8 cellular contexts compared by ENCODE assay signal in genomic region chr15:101277038-101277822, GRCh38. TPM values are rescaled to one million over a fixed set of nuclear protein-coding genes. Genes with fewer than 3 reads are reported as not detected.
DNase-seq lines count a peak whose midpoint lies in the region; ATAC-seq and TF ChIP-seq lines count a peak whose summit lies in the region.

Gene SELENOS (minus strand): TSS chr15:101277485. CDS start chr15:101277417, 68 bp downstream.

- H3K9me3 ChIP-seq in SJSA1 (replicated peaks): no peaks in the 10 kb centered on the region
- no peaks in the 10 kb centered on the region for H3K9me3 ChIP-seq in neural progenitor cell (ENCODE audit: low read depth)

- H3K9ac ChIP-seq in KMS-11 (peak within 1 kb of the TSS; percentile 73), neural progenitor cell (peak within 1 kb of the TSS; percentile 60)

- H3K4me3 Mint-ChIP-seq in neural progenitor cell: peak within 1 kb of the TSS; percentile 99

- H3K4me3 ChIP-seq in KMS-11 (IDR thresholded peaks at IDR 0.05; ENCODE audit: insufficient read depth, low read depth, low read length) (no peak within 1 kb of the TSS), SJSA1 (peak within 1 kb of the TSS; percentile 94), foreskin fibroblast (ENCODE audit: low read depth in 1 of 2, low read length in 2 of 2) (peak within 1 kb of the TSS; percentile 87 to 94), neural progenitor cell (peak within 1 kb of the TSS; percentile 77)

- H3K27ac ChIP-seq in KMS-11: peak within 1 kb of the TSS; percentile 70
- peak within 1 kb of the TSS; percentile 73 for H3K27ac ChIP-seq in SJSA1
- H3K27ac ChIP-seq in neural progenitor cell: no peak within 1 kb of the TSS

- H2AFZ ChIP-seq in KMS-11 (ENCODE audit: low read depth): peak within 1 kb of the TSS; percentile 31; the same call in 1 of the 2 replicates
- H2AFZ ChIP-seq in neural progenitor cell (replicated peaks): peak within 1 kb of the TSS; percentile 27

- H3K4me1 Mint-ChIP-seq in neural progenitor cell: peaks cover 9% of the 10 kb centered on the region

- no peaks in the 10 kb centered on the region for H3K9me3 Mint-ChIP-seq in neural progenitor cell

- peak within 1 kb of the TSS; percentile 96 for H3K4me2 ChIP-seq in KMS-11
- H3K4me2 ChIP-seq in neural progenitor cell: peak within 1 kb of the TSS; percentile 99

- H3K36me3 Mint-ChIP-seq in neural progenitor cell: peaks cover 25% of the 10 kb centered on the region

- H3K79me2 ChIP-seq in KMS-11 (ENCODE audit: insufficient read depth, low read depth): peaks cover 23% of the 10 kb centered on the region; the same call in 1 of the 2 replicates
- peaks cover 19% of the 10 kb centered on the region for H3K79me2 ChIP-seq in neural progenitor cell (ENCODE audit: low read depth)

- H3K27me3 Mint-ChIP-seq in neural progenitor cell (ENCODE audit: insufficient read depth, low read depth): peaks cover 5% of the 10 kb centered on the region

- DNase-seq in EL: peak; percentile 90
- peak; percentile 90 for DNase-seq in SJSA1 (ENCODE audit: low read depth in 1 of 2, low spot score in 2 of 2)
- DNase-seq in activated gamma-delta T cell treated with anti-CD3 and anti-CD28 coated beads, Interleukin-2, amount 50 U/mL, for 16 hours (ENCODE audit: low read depth): peak; percentile 82
- DNase-seq in foreskin fibroblast: peak; percentile 90 to 97
- peak; percentile 97 for DNase-seq in neural progenitor cell (ENCODE audit: low spot score)
- DNase-seq in stromal cell of bone marrow (ENCODE audit: low read depth): peak; percentile 78

- H3K36me3 ChIP-seq in KMS-11 (ENCODE audit: insufficient read depth) (peaks cover 12% of the 10 kb centered on the region; the same call in 1 of the 2 replicates), SJSA1 (peaks cover 71% of the 10 kb centered on the region), neural progenitor cell (peaks cover 11% of the 10 kb centered on the region)

- no peaks in the 10 kb centered on the region for H3K27me3 ChIP-seq in KMS-11 (ENCODE audit: insufficient read depth, low read depth)
- no peaks in the 10 kb centered on the region for H3K27me3 ChIP-seq in SJSA1 (replicated peaks)
- no peaks in the 10 kb centered on the region for H3K27me3 ChIP-seq in neural progenitor cell

- H3K4me1 ChIP-seq in KMS-11 (ENCODE audit: low read depth, poor library complexity, severe bottlenecking) (peaks cover 29% of the 10 kb centered on the region), SJSA1 (replicated peaks) (peaks cover 5% of the 10 kb centered on the region), neural progenitor cell (peaks cover 5% of the 10 kb centered on the region)

- peak; percentile 88 for ATAC-seq in GM21737 (IDR thresholded peaks at IDR 0.05; ENCODE audit: unreplicated experiment)

- H4K20me1 ChIP-seq in KMS-11 (ENCODE audit: insufficient read depth) (no peaks in the 10 kb centered on the region), neural progenitor cell (ENCODE audit: low read depth) (peaks cover 13% of the 10 kb centered on the region)

- H3F3A ChIP-seq in neural progenitor cell (ENCODE audit: low read depth): peaks cover 32% of the 10 kb centered on the region

- no peak for TF ChIP-seq CTCF in KMS-11 (conservative IDR thresholded peaks at IDR 0.05; ENCODE audit: low read depth, low read length)
- TF ChIP-seq CTCF in foreskin fibroblast (IDR thresholded peaks at IDR 0.05; ENCODE audit: low read depth, low read length): no peak
- no peak for TF ChIP-seq CTCF in neural progenitor cell (IDR thresholded peaks at IDR 0.05)

- no peak within 1 kb of the TSS for H3K27ac Mint-ChIP-seq in neural progenitor cell

RNA-seq across cellular contexts. Expression of gene SELENOS, which starts in this region (rescaled TPM):
- total RNA-seq in SJSA1 (2014; rRNA removed; shearing (Covaris generic)): 180 and 181 TPM in 2 replicates
- total RNA-seq in neural progenitor cell (ENCODE audit: low replicate concordance): 26.0 and 39.1 TPM in 2 replicates
